In the genomic region with DNA sequence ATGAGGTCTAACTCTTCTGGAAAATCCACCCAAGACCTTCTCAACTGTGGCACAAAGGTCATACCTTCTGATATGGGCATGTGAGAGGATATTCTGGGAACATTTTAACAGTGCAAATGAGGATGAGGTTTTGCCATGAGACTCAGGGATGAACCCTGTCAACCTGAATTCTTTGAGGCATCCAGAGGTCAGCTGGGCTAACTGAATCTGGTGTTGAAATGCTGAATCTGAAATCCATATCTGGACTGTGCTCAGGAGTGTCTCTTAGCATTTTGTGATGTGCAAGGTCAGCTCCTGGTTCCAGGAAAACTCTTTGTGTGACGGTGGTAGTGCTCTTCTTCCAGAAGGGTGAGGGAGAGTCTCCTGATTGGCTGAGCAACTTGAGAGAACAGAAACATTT, we compare ENCODE assay signal across 28 cellular contexts.
DNase-seq lines count a peak whose midpoint lies in the region; ATAC-seq, FAIRE-seq and TF ChIP-seq lines count a peak whose summit lies in the region.
"Had no signal": no experiment of that assay in that cellular context is flagged by ENCODE, and none has a peak within 500 bp of the region (broad histone marks: within the 10 kb centered on the region; RNA-seq: fewer than 3 reads in every experiment).

No MANE protein-coding gene starts in this region.

- CTCF ChIA-PET in HepG2 (lab: Yijun Ruan, JAX; ENCODE audit: low intra/inter-chr PET ratio, low total read pairs) = no interaction called here
- CTCF ChIA-PET in WTC11 (lab: Charles Lee) = no interaction called here

- TF ChIP-seq CTCF in liver (IDR thresholded peaks at IDR 0.05; ENCODE audit: low read depth, low read length, missing input control) (no peak), HepG2 (CRISPR knock-in tag; IDR thresholded peaks at IDR 0.05) (no peak), WTC11 (IDR thresholded peaks at IDR 0.05) (no peak), right lobe of liver (IDR thresholded peaks at IDR 0.05) (no peak), pancreas (IDR thresholded peaks at IDR 0.05) (no peak)

- H3K27ac ChIP-seq in liver (ENCODE audit: low read depth in 1 of 2, low read length in 2 of 2) (no peak overlapping the region), HepG2 (ENCODE audit: extremely low read length, insufficient read depth, low read length) (no peak overlapping the region), right lobe of liver (peak overlapping the region in 1 of 3 donors; percentile 68), pancreas (no peak overlapping the region)
- H3K27ac ChIP-seq: BLaER1 had no signal

- TF ChIP-seq RAD21 in liver (IDR thresholded peaks at IDR 0.05) (peak in 1 of 2 donors; percentile 4), HepG2 (CRISPR knock-in tag; IDR thresholded peaks at IDR 0.05) (no peak)

- H3K9me3 ChIP-seq in liver (ENCODE audit: control insufficient read depth in 4 of 4, low read length in 3 of 4) (no peaks in the 10 kb centered on the region), HepG2 (ENCODE audit: low read length) (no peaks in the 10 kb centered on the region), right lobe of liver (no peaks in the 10 kb centered on the region), pancreas (no peaks in the 10 kb centered on the region)
- H3K9me3 ChIP-seq: BE2C, BLaER1 had no signal

- H3K9me3 Mint-ChIP-seq in WTC11 = 0 out of 2 replicates have a peak, but pooled peaks cover 4% of the 10 kb centered on the region

- no peak overlapping the region for H3K4me2 ChIP-seq in HepG2 (ENCODE audit: low read depth, low read length)
- H3K4me2 ChIP-seq: BLaER1 had no signal

- WGBS in liver = 13% methylated on average over 1 of the region's 1 CpG
- WGBS in HepG2 (ENCODE audit: low lambda C conversion rate) = 0% methylated on average over 1 of the region's 1 CpG
- 19% methylated on average over 1 of the region's 1 CpG for WGBS in right lobe of liver (ENCODE audit: insufficient coverage, low coverage, low lambda C conversion rate, missing lambda C conversion rate)
- WGBS in pancreas, 2 donors = 44 to 47% methylated on average over 1 of the region's 1 CpG

- no peak overlapping the region for H3K9ac ChIP-seq in liver (ENCODE audit: low read depth in 1 of 2, low read length in 2 of 2)
- no peak overlapping the region for H3K9ac ChIP-seq in HepG2 (ENCODE audit: insufficient read depth, low read depth, low read length)
- H3K9ac ChIP-seq: BLaER1 had no signal

- FAIRE-seq in HepG2 (lab: Jason Lieb, UNC) (no peak), pancreas (lab: Jason Lieb, UNC) (no peak)
- FAIRE-seq: A204.1, GM12878, GM12892, GM18507 had no signal

- H3K4me3 Mint-ChIP-seq in WTC11 = no peak overlapping the region
- H3K4me3 Mint-ChIP-seq: CD14-positive monocyte; CD4-positive, alpha-beta memory T cell; CD4-positive, CD25-positive, alpha-beta regulatory T cell; CD8-positive, alpha-beta memory T cell had no signal

- DNase-seq in HepG2 (ENCODE audit: low spot score) (no peak), WTC11 (ENCODE audit: low spot score) (no peak), right lobe of liver (no peak), NCI-H2029 (lab: John Stamatoyannopoulos, UW) (no peak), NCI-H2107 treated with DMSO at 0.1 percent for 48 hours (lab: John Stamatoyannopoulos, UW; ENCODE audit: unreplicated experiment) (no peak), pancreas (no peak)
- DNase-seq: 8988T; ACHN; BE2C; C1 segment of cervical spinal cord; CD4-positive, alpha-beta memory T cell; CD4-positive, CD25-positive, alpha-beta regulatory T cell; CD8-positive, alpha-beta memory T cell; COR-L47; DMS 273 treated with DMSO at 0.1 percent for 48 hours; DMS153; DMS53; DMS79; DND-41; EL; GDM1 had no signal

- TF ChIP-seq EP300 in HepG2 (IDR thresholded peaks at IDR 0.05; ENCODE audit: low read depth in 2 of 2, low read length in 2 of 2) (no peak), HepG2 (CRISPR knock-in tag; IDR thresholded peaks at IDR 0.05; ENCODE audit: borderline replicate concordance) (no peak)

- H3K27me3 ChIP-seq in liver (ENCODE audit: control insufficient read depth in 4 of 4, insufficient read depth in 4 of 4, low read length in 3 of 4) (no peaks in the 10 kb centered on the region), HepG2 (ENCODE audit: control insufficient read depth in 1 of 2, insufficient read depth in 2 of 2, low read length in 2 of 2) (no peaks in the 10 kb centered on the region), right lobe of liver (no peaks in the 10 kb centered on the region), pancreas (no peaks in the 10 kb centered on the region)
- H3K27me3 ChIP-seq: BE2C, BLaER1 had no signal

- H3K36me3 Mint-ChIP-seq in WTC11 = no peaks in the 10 kb centered on the region; the same call in 1 of the 2 replicates
- H3K36me3 Mint-ChIP-seq: CD14-positive monocyte; CD4-positive, alpha-beta memory T cell; CD4-positive, CD25-positive, alpha-beta regulatory T cell; CD8-positive, alpha-beta memory T cell had no signal

- H2AFZ ChIP-seq in HepG2 (ENCODE audit: low read length) = no peak overlapping the region

- POLR2A ChIA-PET in HepG2 (lab: Yijun Ruan, JAX) (no interaction called here), WTC11 (lab: Charles Lee) (no interaction called here)

- peaks cover 4% of the 10 kb centered on the region; the same call in 1 of the 2 replicates for H3K27me3 Mint-ChIP-seq in WTC11 (ENCODE audit: low read depth)
- H3K27me3 Mint-ChIP-seq: CD4-positive, alpha-beta memory T cell; CD4-positive, CD25-positive, alpha-beta regulatory T cell had no signal

- TF ChIP-seq POLR2A in HepG2 (IDR thresholded peaks at IDR 0.05; ENCODE audit: insufficient read depth in 1 of 2, low read depth in 2 of 2, low read length in 2 of 2) (no peak), right lobe of liver (IDR thresholded peaks at IDR 0.05) (no peak)

- H3K27ac Mint-ChIP-seq in WTC11 = no peak overlapping the region
- H3K27ac Mint-ChIP-seq: CD14-positive monocyte; CD4-positive, alpha-beta memory T cell; CD8-positive, alpha-beta memory T cell had no signal

- H3K79me2 ChIP-seq in HepG2 (ENCODE audit: insufficient read depth, low read length) = no peaks in the 10 kb centered on the region

- H4K20me1 ChIP-seq in HepG2 (ENCODE audit: insufficient read depth, low read length) = no peaks in the 10 kb centered on the region
- H4K20me1 ChIP-seq: BLaER1 had no signal

- H3K36me3 ChIP-seq in liver (ENCODE audit: control insufficient read depth in 4 of 4, insufficient read depth in 3 of 4, low read depth in 1 of 4, low read length in 3 of 4) (no peaks in the 10 kb centered on the region), HepG2 (replicated peaks in 1 of 2; ENCODE audit: control insufficient read depth in 1 of 2, insufficient read depth in 2 of 2, low read length in 2 of 2) (no peaks in the 10 kb centered on the region), right lobe of liver (no peaks in the 10 kb centered on the region), pancreas (no peaks in the 10 kb centered on the region)
- H3K36me3 ChIP-seq: BE2C, BLaER1 had no signal

- no peak overlapping the region for H3K4me3 ChIP-seq in liver (ENCODE audit: low read depth in 1 of 3, low read length in 3 of 3)
- no peak overlapping the region for H3K4me3 ChIP-seq in HepG2 (replicated peaks in 1 of 3; ENCODE audit: insufficient read depth in 1 of 3, low read depth in 2 of 3, low read length in 3 of 3)
- no peak overlapping the region for H3K4me3 ChIP-seq in right lobe of liver
- H3K4me3 ChIP-seq in pancreas = no peak overlapping the region
- H3K4me3 ChIP-seq: BLaER1, GM12878 had no signal

- no TSS peak for BruUV-seq in HepG2 (replicated peaks; lab: Mats Ljungman, UMichigan)

- in situ Hi-C loops in HepG2 (cut with HindIII; ENCODE audit: extremely low pct_ligation_motif_present, low pct_unique_long_range_greater_than_20kb) = no loop called here

- peaks cover 45% of the 10 kb centered on the region for H3K4me1 Mint-ChIP-seq in WTC11
- H3K4me1 Mint-ChIP-seq: CD14-positive monocyte; CD4-positive, alpha-beta memory T cell; CD4-positive, CD25-positive, alpha-beta regulatory T cell; CD8-positive, alpha-beta memory T cell had no signal

- no peak for ATAC-seq in HepG2
- ATAC-seq in WTC11 = no peak
- peak; percentile 58 to 78 (median 70) for ATAC-seq in right lobe of liver
- no peak for ATAC-seq in pancreas
- ATAC-seq: GM12878 had no signal

- intact Hi-C loops in HepG2 (cut with micrococcal nuclease; ENCODE audit: unreplicated experiment) (no loop called here), right lobe of liver (cut with DNase I) (no loop called here), pancreas (cut with DNase I) (no loop called here)

- H3K4me1 ChIP-seq in liver (ENCODE audit: control insufficient read depth in 4 of 4, insufficient read depth in 4 of 4, low read length in 3 of 4) (peaks cover 0 to 13% (median 3%) of the 10 kb centered on the region in 4 donors), HepG2 (ENCODE audit: insufficient read depth, low read length) (no peaks in the 10 kb centered on the region), right lobe of liver (peaks cover 0 to 37% (median 5%) of the 10 kb centered on the region in 4 donors), pancreas (no peaks in the 10 kb centered on the region)
- H3K4me1 ChIP-seq: BE2C had no signal

TF ChIP-seq in liver, 16 proteins besides CTCF, POLR2A, EP300 and RAD21 (continues in another document):
- TF ChIP-seq MAX (IDR thresholded peaks at IDR 0.05) (no peak), HNF4G (IDR thresholded peaks at IDR 0.05) (no peak), HNF4A (conservative IDR thresholded peaks at IDR 0.05) (peak; percentile 52 to 58), RXRA (IDR thresholded peaks at IDR 0.05) (peak; percentile 66 to 77), NR2F2 (IDR thresholded peaks at IDR 0.05) (no peak)

TF ChIP-seq in HepG2, 621 proteins besides CTCF, POLR2A, EP300 and RAD21 (continues in another document):
- TF ChIP-seq SRF (IDR thresholded peaks at IDR 0.05; ENCODE audit: low read depth, low read length) (no peak), BHLHE40 (IDR thresholded peaks at IDR 0.05; ENCODE audit: low read length) (no peak), CREB3 (CRISPR knock-in tag; IDR thresholded peaks at IDR 0.05) (no peak)

TF ChIP-seq in WTC11, 78 proteins besides CTCF, POLR2A, EP300 and RAD21:
- TF ChIP-seq ZNF512 (CRISPR knock-in tag; IDR thresholded peaks at IDR 0.05; ENCODE audit: borderline replicate concordance) (0 out of 2 replicates have a peak, but pooled peaks have one; percentile 16), HMGA2 (CRISPR knock-in tag; IDR thresholded peaks at IDR 0.05) (no peak)
TF ChIP-seq in WTC11: peak in this region for 1.

Comparison
In these comparisons a context has a peak if more than half of its experiments do, and no peak if none do; other contexts are left out.
1. ATAC-seq: peak in right lobe of liver (4 of 4); none in HepG2 (single experiment), WTC11 (single experiment) and pancreas (0 of 4).